17 cellular contexts compared by ENCODE assay signal in the genomic region with DNA sequence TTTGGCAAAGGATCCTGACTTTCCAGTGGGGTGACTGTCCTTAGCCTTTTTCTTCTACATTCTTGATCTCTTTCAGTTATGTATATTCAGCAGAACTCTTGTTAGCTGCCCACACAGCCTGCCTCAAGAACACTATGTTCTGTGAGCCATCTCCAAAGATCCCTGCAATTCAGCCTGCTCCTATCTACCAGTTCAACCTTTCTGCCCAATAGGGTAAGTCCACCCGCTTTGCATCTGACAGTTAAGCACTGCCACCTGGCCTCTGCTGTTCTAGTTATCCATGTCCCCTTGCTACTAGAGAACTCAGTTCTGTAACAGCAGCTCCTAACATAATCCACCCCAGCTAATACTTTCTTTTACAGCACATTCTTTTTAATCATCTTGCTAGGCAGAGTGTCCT. TPM values are rescaled to one million over a fixed set of nuclear protein-coding genes. Genes with fewer than 3 reads are reported as not detected.
A peak's percentile ranks its signal among the peaks of the same experiment; 100 is the strongest.
DNase-seq lines count a peak whose midpoint lies in the region; FAIRE-seq and TF ChIP-seq lines count a peak whose summit lies in the region.
"Had no signal": no experiment of that assay in that cellular context is flagged by ENCODE, and none has a peak within 500 bp of the region (broad histone marks: within the 10 kb centered on the region; RNA-seq: fewer than 3 reads in every experiment).

No MANE protein-coding gene starts in this region.

- H3K4me3 ChIP-seq in astrocyte (ENCODE audit: insufficient read depth, low read depth, low read length) (peak overlapping the region; percentile 5), suprapubic skin (no peak overlapping the region), A673 (ENCODE audit: low read depth, low read length, poor library complexity, severe bottlenecking) (no peak overlapping the region)
- H3K4me3 ChIP-seq: Peyer's patch had no signal

- CTCF ChIA-PET in A673 (lab: Charles Lee): interaction anchor here (1.8 kb wide), 1 partner anchor 202 kb away, joined by 7 read pairs; no protein-coding TSS in a partner anchor

- H3K9ac ChIP-seq in astrocyte (ENCODE audit: low read length): peak overlapping the region; percentile 18

- BruUV-seq in A673 (replicated peaks; lab: Mats Ljungman, UMichigan): no TSS peak

- H3K36me3 ChIP-seq in astrocyte (ENCODE audit: insufficient read depth, low read length) (no peaks in the 10 kb centered on the region), suprapubic skin (no peaks in the 10 kb centered on the region), A673 (ENCODE audit: insufficient read depth, low read length, poor library complexity, severe bottlenecking) (no peaks in the 10 kb centered on the region)
- H3K36me3 ChIP-seq: Peyer's patch had no signal

- peaks cover 2% of the 10 kb centered on the region for H3K27me3 Mint-ChIP-seq in astrocyte (ENCODE audit: low read depth, unreplicated experiment)

- no peaks in the 10 kb centered on the region for H4K20me1 ChIP-seq in astrocyte (ENCODE audit: insufficient read depth, low read length)

- FAIRE-seq in astrocyte (lab: Jason Lieb, UNC): no peak
- FAIRE-seq: colon had no signal

- intact Hi-C loops in A673 (cut with micrococcal nuclease; ENCODE audit: unreplicated experiment): no loop called here

- no peaks in the 10 kb centered on the region for H3K9me3 ChIP-seq in astrocyte (ENCODE audit: insufficient read depth, low read depth, low read length)
- no peaks in the 10 kb centered on the region for H3K9me3 ChIP-seq in suprapubic skin
- no peaks in the 10 kb centered on the region for H3K9me3 ChIP-seq in A673 (ENCODE audit: low read depth, low read length, poor library complexity, severe bottlenecking)
- H3K9me3 ChIP-seq: Peyer's patch had no signal

- H3K27me3 ChIP-seq in astrocyte (ENCODE audit: insufficient read depth, low read length): no peaks in the 10 kb centered on the region
- no peaks in the 10 kb centered on the region for H3K27me3 ChIP-seq in suprapubic skin
- H3K27me3 ChIP-seq in A673 (replicated peaks; ENCODE audit: insufficient read depth, low read depth, low read length, poor library complexity): peaks cover 3% of the 10 kb centered on the region
- H3K27me3 ChIP-seq: Peyer's patch had no signal

- H3K79me2 ChIP-seq in astrocyte (ENCODE audit: insufficient read depth, low read length): no peaks in the 10 kb centered on the region

- H3K27ac ChIP-seq in astrocyte (ENCODE audit: low read depth, low read length): peak overlapping the region; percentile 55
- peak overlapping the region; percentile 1 for H3K27ac ChIP-seq in suprapubic skin
- no peak overlapping the region for H3K27ac ChIP-seq in A673 (ENCODE audit: low read depth, low read length, poor library complexity, severe bottlenecking)
- H3K27ac ChIP-seq: Peyer's patch had no signal

- H3K4me3 Mint-ChIP-seq in astrocyte (ENCODE audit: unreplicated experiment): no peak overlapping the region
- H3K4me3 Mint-ChIP-seq: activated naive CD8-positive, alpha-beta T cell treated with anti-CD3 and anti-CD28 coated beads, Interleukin-2, amount 10 ng/mL, durations not matched to agents 7 days and 5 days had no signal

- TF ChIP-seq CTCF in astrocyte (IDR thresholded peaks at IDR 0.05; ENCODE audit: insufficient read depth, low read depth, low read length): no peak
- no peak for TF ChIP-seq CTCF in suprapubic skin (IDR thresholded peaks at IDR 0.05)
- TF ChIP-seq CTCF in A673 (conservative IDR thresholded peaks at IDR 0.05; ENCODE audit: low read depth, low read length): no peak

- TF ChIP-seq POLR2A in suprapubic skin (IDR thresholded peaks at IDR 0.05): no peak

- peak overlapping the region; percentile 74 for H3K4me2 ChIP-seq in astrocyte (ENCODE audit: low read length)

- no peak overlapping the region for H3K27ac Mint-ChIP-seq in astrocyte (ENCODE audit: unreplicated experiment)
- H3K27ac Mint-ChIP-seq: activated naive CD8-positive, alpha-beta T cell treated with anti-CD3 and anti-CD28 coated beads, Interleukin-2, amount 10 ng/mL, durations not matched to agents 7 days and 5 days had no signal

- 86% methylated on average over 1 of the region's 1 CpG for WGBS in suprapubic skin

- TF ChIP-seq EP300 in suprapubic skin (IDR thresholded peaks at IDR 0.05): no peak

- H3K4me1 ChIP-seq in astrocyte (ENCODE audit: insufficient read depth, low read length): peaks cover 35% of the 10 kb centered on the region
- peaks cover 16% of the 10 kb centered on the region for H3K4me1 ChIP-seq in suprapubic skin
- no peaks in the 10 kb centered on the region for H3K4me1 ChIP-seq in A673 (ENCODE audit: insufficient read depth, low read length, poor library complexity, severe bottlenecking)
- H3K4me1 ChIP-seq: Peyer's patch had no signal

- POLR2A ChIA-PET in A673 (lab: Charles Lee; ENCODE audit: low non-redundant PET): no interaction called here

- no peaks in the 10 kb centered on the region for H3K9me3 Mint-ChIP-seq in astrocyte (ENCODE audit: unreplicated experiment)
- H3K9me3 Mint-ChIP-seq: activated naive CD8-positive, alpha-beta T cell treated with anti-CD3 and anti-CD28 coated beads, Interleukin-2, amount 10 ng/mL, durations not matched to agents 7 days and 5 days had no signal

- H3K4me1 Mint-ChIP-seq in astrocyte (ENCODE audit: low read depth, unreplicated experiment): peaks cover 33% of the 10 kb centered on the region
- H3K4me1 Mint-ChIP-seq: activated naive CD8-positive, alpha-beta T cell treated with anti-CD3 and anti-CD28 coated beads, Interleukin-2, amount 10 ng/mL, durations not matched to agents 7 days and 5 days had no signal

- no peaks in the 10 kb centered on the region for H3K36me3 Mint-ChIP-seq in astrocyte (ENCODE audit: low read depth, unreplicated experiment)
- H3K36me3 Mint-ChIP-seq: activated naive CD8-positive, alpha-beta T cell treated with anti-CD3 and anti-CD28 coated beads, Interleukin-2, amount 10 ng/mL, durations not matched to agents 7 days and 5 days had no signal

- peak; percentile 30 for DNase-seq in NAMALWA (ENCODE audit: low spot score)
- DNase-seq in astrocyte (ENCODE audit: low read depth): no peak
- peak; percentile 55 for DNase-seq in iris pigment epithelial cell (ENCODE audit: low read depth)
- DNase-seq in suprapubic skin (ENCODE audit: low spot score in 2 of 2): no peak
- DNase-seq in A673 (ENCODE audit: low spot score): no peak
- DNase-seq in COLO829 (ENCODE audit: low spot score): no peak
- DNase-seq in GDM1 (lab: John Stamatoyannopoulos, UW): no peak
- DNase-seq: activated CD4-positive, alpha-beta T cell treated with anti-CD3 and anti-CD28 coated beads for 1 hour; activated naive CD8-positive, alpha-beta T cell treated with anti-CD3 and anti-CD28 coated beads, Interleukin-2, amount 10 ng/mL, durations not matched to agents 7 days and 5 days; C1 segment of cervical spinal cord; Peyer's patch; stimulated activated CD4-positive, alpha-beta T cell treated with anti-CD3 and anti-CD28 coated beads, Interleukin-12 subunit alpha, Interleukin-12 subunit beta, amount 100 ng/mL, for 4 hours; T-helper 2 cell had no signal

- peak overlapping the region; percentile 44 for H2AFZ ChIP-seq in astrocyte (ENCODE audit: low read depth, low read length)

RNA-seq across cellular contexts. Expression of a gene that starts 13.5 kb away (rescaled TPM):
- total RNA-seq in astrocyte (not detected in 2 replicates), suprapubic skin (under 1 TPM in 1 of 4 donors, not detected in 3; 0.64 TPM), A673 (2021) (not detected in 2 replicates)
- total RNA-seq: Daoy, esophagus mucosa, lung microvascular endothelial cell, Peyer's patch had no signal

RNA-seq across cellular contexts. Expression of a gene that starts 38.7 kb away (rescaled TPM):
- total RNA-seq in astrocyte (not detected in 2 replicates), suprapubic skin (not detected), A673 (2021) (not detected in 2 replicates)
- total RNA-seq: activated naive CD8-positive, alpha-beta T cell treated with anti-CD3 and anti-CD28 coated beads, Interleukin-2, amount 10 ng/mL, durations not matched to agents 7 days and 5 days; Daoy; esophagus mucosa; lung microvascular endothelial cell; Peyer's patch had no signal

RNA-seq across cellular contexts. Expression of a gene that starts 51.3 kb away (rescaled TPM):
- total RNA-seq in astrocyte (0.96 TPM in 1 of 2 replicates, not detected in the other), suprapubic skin (under 1 TPM in 1 of 4 donors, not detected in 3; 0.32 TPM), A673 (2021) (not detected in 2 replicates)
- total RNA-seq: Daoy, lung microvascular endothelial cell, Peyer's patch had no signal

Comparison
In these comparisons a context has a peak if more than half of its experiments do, and no peak if none do; other contexts are left out.
1. DNase-seq: peak in NAMALWA (single experiment) and iris pigment epithelial cell (single experiment); none in astrocyte (single experiment), suprapubic skin (0 of 2), A673 (single experiment), COLO829 (single experiment) and GDM1 (single experiment).